ENCODE assay signal across 8 cellular contexts in genomic region chr22:49827853-49828598, GRCh38. TPM values are rescaled to one million over a fixed set of nuclear protein-coding genes. Genes with fewer than 3 reads are reported as not detected.
A peak's percentile ranks its signal among the peaks of the same experiment; 100 is the strongest.
DNase-seq lines count a peak whose midpoint lies in the region; ATAC-seq and FAIRE-seq lines count a peak whose summit lies in the region.

BRD1 (minus strand) TSS chr22:49827873; CDS start chr22:49824317, 3,556 bp downstream.

- peak within 1 kb of the TSS; percentile 86 for H3K4me3 Mint-ChIP-seq in stimulated activated memory B cell treated with anti-CD40 and anti-IgM and Interleukin-4, amounts not matched to agents 10 μg/mL and 1 μg/mL and 100 μg/mL, for 72 hours

- no peaks in the 10 kb centered on the region for H3K9me3 Mint-ChIP-seq in stimulated activated memory B cell treated with anti-CD40 and anti-IgM and Interleukin-4, amounts not matched to agents 10 μg/mL and 1 μg/mL and 100 μg/mL, for 72 hours

- H2AFZ ChIP-seq in ACC112 (ENCODE audit: low read length, unreplicated experiment) = peak within 1 kb of the TSS; percentile 10

- peak within 1 kb of the TSS; percentile 83 for H3K4me3 ChIP-seq in ACC112 (ENCODE audit: low read depth, low read length)

- H3K4me1 Mint-ChIP-seq in stimulated activated memory B cell treated with anti-CD40 and anti-IgM and Interleukin-4, amounts not matched to agents 10 μg/mL and 1 μg/mL and 100 μg/mL, for 72 hours = peaks cover 49% of the 10 kb centered on the region

- H3K27ac ChIP-seq in ACC112 (ENCODE audit: low read depth, low read length) = peak within 1 kb of the TSS; percentile 54; the same call in 1 of the 2 replicates

- ATAC-seq in stimulated activated memory B cell treated with anti-CD40 and anti-IgM and Interleukin-4, amounts not matched to agents 10 μg/mL and 1 μg/mL and 100 μg/mL, for 72 hours = peak; percentile 83

- peaks cover 12% of the 10 kb centered on the region for H3K4me1 ChIP-seq in ACC112 (ENCODE audit: control insufficient read depth, insufficient read depth, low read length, unreplicated experiment)

- H3K27me3 Mint-ChIP-seq in stimulated activated memory B cell treated with anti-CD40 and anti-IgM and Interleukin-4, amounts not matched to agents 10 μg/mL and 1 μg/mL and 100 μg/mL, for 72 hours = no peaks in the 10 kb centered on the region

- FAIRE-seq in GM18507 (lab: Jason Lieb, UNC) = peak; percentile 73

- in situ Hi-C loops in endometrial microvascular endothelial cells (cut with HindIII; ENCODE audit: inconsistent ontology term, low pct_unique_long_range_greater_than_20kb, low sequenced_read_pairs) = no loop called here

- no peaks in the 10 kb centered on the region for H3K27me3 ChIP-seq in ACC112 (ENCODE audit: insufficient read depth, low read length)

- H3K36me3 ChIP-seq in ACC112 (ENCODE audit: insufficient read depth, low read length) = peaks cover 3% of the 10 kb centered on the region; the same call in 1 of the 2 replicates

- peak within 1 kb of the TSS; percentile 84 for H3K27ac Mint-ChIP-seq in stimulated activated memory B cell treated with anti-CD40 and anti-IgM and Interleukin-4, amounts not matched to agents 10 μg/mL and 1 μg/mL and 100 μg/mL, for 72 hours

- DNase-seq in GM18507 (ENCODE audit: extremely low spot score, insufficient read length, low read depth) = peak; percentile 45
- DNase-seq in NCI-H226 = peak; percentile 48
- DNase-seq in activated CD8-positive, alpha-beta memory T cell treated with anti-CD3 and anti-CD28 coated beads for 48 hours (ENCODE audit: low read depth in 2 of 3, low spot score in 2 of 3) = peak in 2 of 3 experiments; percentile 23 to 31
- no peak for DNase-seq in mesenteric fat pad (ENCODE audit: low spot score)
- DNase-seq in HPDE6-E6E7 (ENCODE audit: extremely low spot score) = no peak

- peaks cover 18% of the 10 kb centered on the region for H3K36me3 Mint-ChIP-seq in stimulated activated memory B cell treated with anti-CD40 and anti-IgM and Interleukin-4, amounts not matched to agents 10 μg/mL and 1 μg/mL and 100 μg/mL, for 72 hours

- peaks cover 40% of the 10 kb centered on the region for H3K79me2 ChIP-seq in ACC112 (ENCODE audit: control insufficient read depth, insufficient read depth, low read length, unreplicated experiment)

RNA-seq across cellular contexts. Expression of gene BRD1, which starts in this region (rescaled TPM):
- total RNA-seq in endometrial microvascular endothelial cells (ENCODE audit: inconsistent ontology term) = 16.1 TPM
- 25.0 TPM for total RNA-seq in mesenteric fat pad

Comparison
In these comparisons a context has a peak if more than half of its experiments do, and no peak if none do; other contexts are left out.
1. DNase-seq: peak in GM18507 (single experiment), NCI-H226 (single experiment) and activated CD8-positive, alpha-beta memory T cell treated with anti-CD3 and anti-CD28 coated beads for 48 hours (2 of 3); none in mesenteric fat pad (single experiment) and HPDE6-E6E7 (single experiment).